Comparison of ENCODE assay signal across 1 cellular context in the genomic region with DNA sequence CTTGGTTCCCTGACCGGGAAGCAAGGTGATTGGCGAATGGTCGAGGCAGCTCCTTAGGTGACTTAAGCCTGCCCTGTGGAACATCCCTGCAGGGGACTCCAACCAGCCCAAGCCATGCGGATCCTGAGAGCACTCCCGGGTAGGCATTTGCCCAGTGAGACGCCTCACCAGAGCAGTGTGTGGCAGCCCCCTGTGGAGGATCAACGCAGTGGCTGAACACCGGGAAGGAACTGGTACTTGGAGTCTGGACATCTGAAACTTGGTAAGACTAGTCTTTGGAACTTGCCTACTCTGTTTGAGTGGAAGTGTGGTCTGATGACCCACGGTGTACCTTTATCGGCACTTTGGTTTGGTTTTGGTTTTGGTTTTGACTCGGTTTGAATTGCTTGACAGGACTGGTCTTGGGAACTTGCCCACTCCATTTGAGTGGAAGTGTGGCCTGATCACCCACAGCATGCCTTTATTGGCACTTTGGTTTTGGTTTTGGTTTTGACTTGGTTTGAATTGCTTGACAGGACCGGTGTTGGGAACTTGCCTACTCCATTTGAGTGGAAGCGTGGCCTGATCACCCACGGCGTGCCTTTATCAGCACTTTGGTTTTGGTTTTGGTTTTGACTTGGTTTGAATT.
TF ChIP-seq lines count a peak whose summit lies in the region.

No MANE protein-coding gene starts in this region.

TF ChIP-seq in GM12878, 131 proteins besides CTCF, POLR2A, EP300 and RAD21 (continued from another document):
- TF ChIP-seq RUNX3 (IDR thresholded peaks at IDR 0.05; ENCODE audit: low read length) (peak; percentile 59), MXI1 (IDR thresholded peaks at IDR 0.05; ENCODE audit: low read depth, low read length) (0 out of 2 replicates have a peak, but pooled peaks have one; percentile 30), EED (IDR thresholded peaks at IDR 0.05; ENCODE audit: low read depth) (0 out of 2 replicates have a peak, but pooled peaks have one; percentile 6), ASH2L (IDR thresholded peaks at IDR 0.05; ENCODE audit: borderline replicate concordance, low read depth) (0 out of 2 replicates have a peak, but pooled peaks have one; percentile 93), HDGF (IDR thresholded peaks at IDR 0.05) (0 out of 2 replicates have a peak, but pooled peaks have one; percentile 41)
